1 cellular context compared by ENCODE assay signal in genomic region chr18:25704096-25704870, GRCh38.
TF ChIP-seq lines count a peak whose summit lies in the region.

No MANE protein-coding gene starts in this region.

TF ChIP-seq in GM23338, 12 proteins besides CTCF, POLR2A, EP300 and RAD21 (continued from another document):
- TF ChIP-seq ZNF462 (CRISPR knock-in tag; IDR thresholded peaks at IDR 0.05) (no peak), NANOG (IDR thresholded peaks at IDR 0.05; ENCODE audit: borderline replicate concordance) (no peak), POLR2AphosphoS5 (IDR thresholded peaks at IDR 0.05; ENCODE audit: low read depth) (no peak), ZNF331 (CRISPR knock-in tag; IDR thresholded peaks at IDR 0.05; ENCODE audit: low read depth) (no peak), ETS1 (IDR thresholded peaks at IDR 0.05) (no peak), STAT1 (IDR thresholded peaks at IDR 0.05; ENCODE audit: unreplicated experiment) (no peak), EZH2 (IDR thresholded peaks at IDR 0.05; ENCODE audit: low read depth, unreplicated experiment) (no peak), REST (IDR thresholded peaks at IDR 0.05; ENCODE audit: unreplicated experiment) (no peak), CREB1 (CRISPR knock-in tag; IDR thresholded peaks at IDR 0.05; ENCODE audit: low read depth) (no peak), JUNB (IDR thresholded peaks at IDR 0.05; ENCODE audit: unreplicated experiment) (no peak), EZH2phosphoT487 (IDR thresholded peaks at IDR 0.05; ENCODE audit: unreplicated experiment) (no peak)
